In genomic region chr19:7196721-7197168, GRCh38 we compare ENCODE assay signal across 8 cellular contexts.
A peak's percentile ranks its signal among the peaks of the same experiment; 100 is the strongest.
DNase-seq lines count a peak whose midpoint lies in the region; ATAC-seq and TF ChIP-seq lines count a peak whose summit lies in the region.

No MANE protein-coding gene starts in this region.

- POLR2A ChIA-PET in OCI-LY7 (lab: Charles Lee) = interaction anchor here (0.5 to 0.7 kb wide), 4 partner anchors 17 to 27 kb away, joined by 3 read pairs; no protein-coding TSS in a partner anchor

- no peaks in the 10 kb centered on the region for H3K9me2 ChIP-seq in OCI-LY7 (ENCODE audit: insufficient read depth, low read length)

- H3K9me3 ChIP-seq in BE2C = no peaks in the 10 kb centered on the region
- H3K9me3 ChIP-seq in OCI-LY7 (ENCODE audit: low read length) = no peaks in the 10 kb centered on the region
- H3K9me3 ChIP-seq in neural progenitor cell (ENCODE audit: low read depth) = no peaks in the 10 kb centered on the region

- BruUV-seq in OCI-LY7 (replicated peaks; lab: Mats Ljungman, UMichigan) = no TSS peak

- H3K27me3 Mint-ChIP-seq in endothelial cell (ENCODE audit: unreplicated experiment) (peaks cover 2% of the 10 kb centered on the region), neural progenitor cell (ENCODE audit: insufficient read depth, low read depth) (peaks cover 8% of the 10 kb centered on the region)

- H4K20me1 ChIP-seq in OCI-LY7 (ENCODE audit: insufficient read depth, low read length) (no peaks in the 10 kb centered on the region), neural progenitor cell (ENCODE audit: low read depth) (no peaks in the 10 kb centered on the region)

- no peak overlapping the region for H3K9ac ChIP-seq in neural progenitor cell

- H3K36me3 Mint-ChIP-seq in endothelial cell (ENCODE audit: low read depth, unreplicated experiment) (peaks cover 10% of the 10 kb centered on the region), neural progenitor cell (no peaks in the 10 kb centered on the region)

- no peaks in the 10 kb centered on the region for H3K4me1 ChIP-seq in BE2C
- H3K4me1 ChIP-seq in OCI-LY7 (ENCODE audit: insufficient read depth, low read length, poor library complexity, severe bottlenecking) = peaks cover 51% of the 10 kb centered on the region
- H3K4me1 ChIP-seq in neural progenitor cell = no peaks in the 10 kb centered on the region

- H3K4me3 ChIP-seq in BE2C (ENCODE audit: low read depth, low read length) = peak overlapping the region; percentile 45
- peak overlapping the region; percentile 75 for H3K4me3 ChIP-seq in OCI-LY7 (ENCODE audit: low read depth, low read length, poor library complexity, severe bottlenecking)
- H3K4me3 ChIP-seq in neural progenitor cell = peak overlapping the region; percentile 51

- H3K9me3 Mint-ChIP-seq in endothelial cell (ENCODE audit: unreplicated experiment) = no peaks in the 10 kb centered on the region
- no peaks in the 10 kb centered on the region for H3K9me3 Mint-ChIP-seq in neural progenitor cell

- H2AFZ ChIP-seq in OCI-LY7 (ENCODE audit: low read length) (peak overlapping the region; percentile 77; the same call in 1 of the 2 replicates), neural progenitor cell (replicated peaks) (peak overlapping the region; percentile 78)

- intact Hi-C loops in OCI-LY7 (cut with micrococcal nuclease; ENCODE audit: unreplicated experiment) = no loop called here

- DNase-seq in BE2C (no peak), OCI-LY7 (ENCODE audit: low spot score) (no peak), endothelial cell (ENCODE audit: low spot score) (no peak), neural progenitor cell (ENCODE audit: low spot score) (no peak), NCI-H345 treated with DMSO at 0.1 percent for 48 hours (lab: John Stamatoyannopoulos, UW; ENCODE audit: unreplicated experiment) (no peak)

- no peak for TF ChIP-seq CTCF in BE2C (IDR thresholded peaks at IDR 0.05; ENCODE audit: low read depth, low read length)
- TF ChIP-seq CTCF in OCI-LY7 (conservative IDR thresholded peaks at IDR 0.05; ENCODE audit: low read length) = no peak
- no peak for TF ChIP-seq CTCF in endothelial cell (IDR thresholded peaks at IDR 0.05; ENCODE audit: unreplicated experiment)
- no peak for TF ChIP-seq CTCF in neural progenitor cell (IDR thresholded peaks at IDR 0.05)

- H3K27ac ChIP-seq in OCI-LY7 (ENCODE audit: low read depth, low read length, poor library complexity, severe bottlenecking) (peak overlapping the region; percentile 72), neural progenitor cell (no peak overlapping the region)

- H3K4me3 Mint-ChIP-seq in endothelial cell (ENCODE audit: unreplicated experiment) (peak overlapping the region; percentile 93), neural progenitor cell (peak overlapping the region; percentile 90)

- H3K4me1 Mint-ChIP-seq in endothelial cell (ENCODE audit: unreplicated experiment) (peaks cover 16% of the 10 kb centered on the region), neural progenitor cell (peaks cover 11% of the 10 kb centered on the region)

- H3K36me3 ChIP-seq in BE2C (no peaks in the 10 kb centered on the region), OCI-LY7 (ENCODE audit: insufficient read depth, low read length) (no peaks in the 10 kb centered on the region), neural progenitor cell (no peaks in the 10 kb centered on the region)

- no peaks in the 10 kb centered on the region for H3K27me3 ChIP-seq in BE2C
- H3K27me3 ChIP-seq in neural progenitor cell = no peaks in the 10 kb centered on the region

- peaks cover 18% of the 10 kb centered on the region; the same call in 1 of the 2 replicates for H3K79me2 ChIP-seq in OCI-LY7 (ENCODE audit: insufficient read depth, low read depth, low read length)
- H3K79me2 ChIP-seq in neural progenitor cell (ENCODE audit: low read depth) = no peaks in the 10 kb centered on the region

- ATAC-seq in GM18502 (IDR thresholded peaks at IDR 0.05; ENCODE audit: poor library complexity, unreplicated experiment) (no peak), HG03045 (IDR thresholded peaks at IDR 0.05; ENCODE audit: unreplicated experiment) (no peak), GM21737 (IDR thresholded peaks at IDR 0.05; ENCODE audit: unreplicated experiment) (no peak)

- H3K4me2 ChIP-seq in OCI-LY7 (ENCODE audit: low read length) (peak overlapping the region; percentile 77), neural progenitor cell (peak overlapping the region; percentile 67)

- H3K27ac Mint-ChIP-seq in endothelial cell (ENCODE audit: unreplicated experiment) (peak overlapping the region; percentile 74), neural progenitor cell (no peak overlapping the region)

- CTCF ChIA-PET in OCI-LY7 (lab: Charles Lee; ENCODE audit: unreplicated experiment) = no interaction called here

- peaks cover 24% of the 10 kb centered on the region for H3F3A ChIP-seq in neural progenitor cell (ENCODE audit: low read depth)
